15 cellular contexts compared by ENCODE assay signal in the genomic region with DNA sequence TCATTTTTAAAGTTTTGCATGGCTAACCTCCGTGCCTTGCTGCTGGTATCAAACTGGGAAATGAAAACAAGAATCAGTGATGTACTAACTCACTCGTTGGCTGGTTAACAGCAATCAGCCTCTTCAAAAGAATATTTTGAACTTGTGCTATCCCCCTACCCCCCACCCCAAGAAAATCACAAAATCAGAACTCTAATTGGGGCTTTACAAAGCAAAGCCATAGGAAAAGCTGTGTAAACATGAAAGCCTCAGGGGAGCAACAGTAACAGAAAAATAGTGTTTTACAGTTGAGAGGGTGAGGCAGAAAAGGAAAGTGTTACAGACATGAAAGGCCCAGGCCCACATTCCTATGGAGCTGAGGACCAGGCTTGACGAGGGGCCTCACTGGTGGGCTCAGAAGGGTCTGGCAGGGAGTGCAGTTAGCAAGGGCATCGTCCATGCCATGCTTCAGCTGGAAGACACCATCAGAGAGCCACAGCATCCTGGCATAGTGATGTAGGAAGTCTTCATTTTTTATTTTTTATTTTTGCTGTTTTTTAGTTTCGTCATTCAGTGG.
"Had no signal": no experiment of that assay in that cellular context is flagged by ENCODE, and none has a peak within 500 bp of the region (broad histone marks: within the 10 kb centered on the region; RNA-seq: fewer than 3 reads in every experiment).

No MANE protein-coding gene starts in this region.

- H3K27ac Mint-ChIP-seq: activated T-helper 2 cell treated with anti-CD3 and anti-CD28 coated beads, Interferon-gamma antibody, Interleukin-2, Interleukin-4, amounts not matched to agents 10 μg/mL and 5 μg/mL and 100 μg/mL, durations not matched to agents 14 hours and 24 hours and 36 hours; memory B cell; natural killer cell treated with Interleukin-12 subunit alpha and Interleukin-12 subunit beta and Interleukin-15 and Interleukin-18, amount 100 ng/mL, for 72 hours; T-cell had no signal

- H3K36me3 Mint-ChIP-seq: natural killer cell treated with Interleukin-12 subunit alpha and Interleukin-12 subunit beta and Interleukin-15 and Interleukin-18, amount 100 ng/mL, for 72 hours had no signal

- H3K27me3 ChIP-seq: adrenal gland, foreskin keratinocyte, suprapubic skin, upper lobe of right lung had no signal

- H3K27ac ChIP-seq: adrenal gland, foreskin keratinocyte, suprapubic skin, upper lobe of right lung, VCaP had no signal

- H3K27me3 Mint-ChIP-seq: memory B cell; natural killer cell treated with Interleukin-12 subunit alpha and Interleukin-12 subunit beta and Interleukin-15 and Interleukin-18, amount 100 ng/mL, for 72 hours; T-cell had no signal

- H3K4me1 ChIP-seq: foreskin keratinocyte, suprapubic skin, upper lobe of right lung had no signal

- H3K36me3 ChIP-seq: adrenal gland had no signal

- H3K4me3 ChIP-seq: adrenal gland, suprapubic skin, upper lobe of right lung had no signal

- H3K4me3 Mint-ChIP-seq: memory B cell; natural killer cell treated with Interleukin-12 subunit alpha and Interleukin-12 subunit beta and Interleukin-15 and Interleukin-18, amount 100 ng/mL, for 72 hours; T-cell had no signal

- H3K9me3 Mint-ChIP-seq: activated T-helper 2 cell treated with anti-CD3 and anti-CD28 coated beads, Interferon-gamma antibody, Interleukin-2, Interleukin-4, amounts not matched to agents 10 μg/mL and 5 μg/mL and 100 μg/mL, durations not matched to agents 14 hours and 24 hours and 36 hours; memory B cell; natural killer cell treated with Interleukin-12 subunit alpha and Interleukin-12 subunit beta and Interleukin-15 and Interleukin-18, amount 100 ng/mL, for 72 hours; T-cell had no signal

- ATAC-seq: foreskin keratinocyte; left lobe of liver; natural killer cell treated with Interleukin-12 subunit alpha and Interleukin-12 subunit beta and Interleukin-15 and Interleukin-18, amount 100 ng/mL, for 72 hours; stimulated activated naive CD8-positive, alpha-beta T cell treated with anti-CD3 and anti-CD28 coated beads, Interleukin-15, Interleukin-2, amounts not matched to agents 100 U/mL and 50 U/mL, for 24 hours; T-cell; upper lobe of right lung had no signal

- DNase-seq: activated CD4-positive, alpha-beta T cell treated with anti-CD3 and anti-CD28 coated beads for 4 hours; activated naive CD4-positive, alpha-beta T cell treated with anti-CD3 and anti-CD28 coated beads, Interleukin-2, amount 50 U/mL, for 16 hours; adrenal gland; foreskin keratinocyte; head of caudate nucleus; stimulated activated CD4-positive, alpha-beta T cell treated with anti-CD3 and anti-CD28 coated beads, Interleukin-2, amount 100 ng/mL, for 48 hours; stimulated activated naive CD8-positive, alpha-beta T cell treated with anti-CD3 and anti-CD28 coated beads, Interleukin-15, Interleukin-2, amounts not matched to agents 100 U/mL and 50 U/mL, for 24 hours; T-cell; upper lobe of right lung had no signal

- H3K9me3 ChIP-seq: adrenal gland, suprapubic skin, upper lobe of right lung had no signal

- H3K4me1 Mint-ChIP-seq: memory B cell, T-cell had no signal
